In the genomic region with DNA sequence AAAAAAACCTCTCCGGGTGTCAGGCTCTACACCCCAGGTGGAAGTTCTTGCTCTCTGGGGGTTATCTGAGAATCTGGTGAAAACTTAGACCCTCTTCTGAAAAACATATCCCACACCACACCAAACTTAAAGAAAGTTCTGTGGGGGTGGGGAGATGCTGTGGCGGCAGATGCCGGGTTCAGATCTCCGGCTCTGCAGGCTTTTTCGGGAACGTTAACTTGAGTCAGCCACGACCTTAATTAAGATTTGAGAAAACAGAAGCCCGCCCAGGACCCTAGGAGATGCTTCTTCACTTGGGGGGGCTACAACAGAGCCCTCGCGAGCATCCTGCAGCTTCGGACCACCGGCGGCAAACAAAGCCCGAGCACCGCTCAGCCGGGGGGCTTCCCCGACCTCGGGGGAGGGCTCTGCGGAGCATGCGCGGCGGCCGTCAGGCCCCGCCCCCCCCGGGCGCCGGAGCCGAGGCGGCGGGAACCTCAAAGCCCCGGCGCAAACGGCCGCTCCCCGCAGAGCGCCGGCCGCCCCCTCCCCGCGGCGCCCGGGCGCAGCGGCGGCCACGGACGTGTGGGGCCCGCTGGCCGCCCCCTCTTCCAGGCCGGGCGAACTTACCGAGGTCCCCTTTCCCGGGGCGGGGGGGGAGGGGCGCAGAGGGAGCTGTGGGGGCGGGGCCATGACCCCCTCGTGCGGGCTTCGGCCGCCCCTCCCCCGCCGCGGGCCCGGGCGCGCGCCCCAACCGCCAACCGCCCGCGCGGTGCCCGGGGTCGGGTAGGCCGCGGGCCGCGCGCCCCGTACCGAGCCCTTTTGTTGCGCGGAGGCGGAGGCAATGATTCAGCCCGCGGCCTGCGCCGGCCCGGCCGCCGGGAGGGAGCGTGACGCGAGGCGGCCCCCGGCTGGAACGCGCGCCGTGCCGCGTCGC, we compare ENCODE assay signal across 1 cellular context.
TF ChIP-seq lines count a peak whose summit lies in the region.

No MANE protein-coding gene starts in this region.

TF ChIP-seq in H1, 55 proteins besides CTCF, POLR2A, EP300 and RAD21 (continued from another document):
- TF ChIP-seq NRF1 (IDR thresholded peaks at IDR 0.05; ENCODE audit: low read depth, low read length) = peak; percentile 41
- no peak for TF ChIP-seq KDM5A (IDR thresholded peaks at IDR 0.05; ENCODE audit: low read length)
TF ChIP-seq in H1: peak in this region for 7.
